Comparison of ENCODE assay signal across 8 cellular contexts in genomic region chr19:6737284-6737872, GRCh38. TPM values are rescaled to one million over a fixed set of nuclear protein-coding genes. Genes with fewer than 3 reads are reported as not detected.
A peak's percentile ranks its signal among the peaks of the same experiment; 100 is the strongest.
DNase-seq lines count a peak whose midpoint lies in the region; ATAC-seq lines count a peak whose summit lies in the region.

GPR108 (minus strand) TSS chr19:6737580; CDS start chr19:6737576, 4 bp downstream.

- peaks cover 8% of the 10 kb centered on the region for H3K36me3 Mint-ChIP-seq in CD4-positive, CD25-positive, alpha-beta regulatory T cell

- peaks cover 10 to 40% (median 22%) of the 10 kb centered on the region in 4 donors for H3K4me1 Mint-ChIP-seq in CD4-positive, CD25-positive, alpha-beta regulatory T cell

- H3K4me3 Mint-ChIP-seq in CD4-positive, CD25-positive, alpha-beta regulatory T cell: peak within 1 kb of the TSS; percentile 90 to 100 (median 98)

- H3K9me3 ChIP-seq in CD4-positive, CD25-positive, alpha-beta regulatory T cell (ENCODE audit: control insufficient read depth in 2 of 2, low read length in 2 of 2): no peaks in the 10 kb centered on the region

- H3K4me1 ChIP-seq in CD4-positive, CD25-positive, alpha-beta regulatory T cell (ENCODE audit: control insufficient read depth, insufficient read depth, low read length, poor library complexity, severe bottlenecking): peaks cover 44% of the 10 kb centered on the region

- H3K36me3 ChIP-seq in CD4-positive, CD25-positive, alpha-beta regulatory T cell (ENCODE audit: control insufficient read depth, insufficient read depth, low read length): peaks cover 5% of the 10 kb centered on the region

- peaks cover 8% of the 10 kb centered on the region for H3K27me3 Mint-ChIP-seq in CD4-positive, CD25-positive, alpha-beta regulatory T cell

- POLR2A ChIA-PET in activated CD8-positive, alpha-beta memory T cell treated with anti-CD3 and anti-CD28 coated beads for 36 hours (lab: Charles Lee): interaction anchor here (0.9 to 3.6 kb wide), 6 partner anchors 35 to 126 kb away, joined by 3 to 17 read pairs (median 6); partner anchors contain the start of genes TNFSF14 and VAV1

- no peaks in the 10 kb centered on the region for H3K9me3 Mint-ChIP-seq in CD4-positive, CD25-positive, alpha-beta regulatory T cell

- H3K4me3 ChIP-seq in CD4-positive, CD25-positive, alpha-beta regulatory T cell (ENCODE audit: low read depth, low read length): peak within 1 kb of the TSS; percentile 83

- ATAC-seq in CD4-positive, CD25-positive, alpha-beta regulatory T cell (ENCODE audit: low read depth in 2 of 2): peak; percentile 85 to 86
- ATAC-seq in GM19452 (IDR thresholded peaks at IDR 0.05; ENCODE audit: unreplicated experiment): peak; percentile 63

- peak; percentile 99 to 100 (median 99) for DNase-seq in CD4-positive, CD25-positive, alpha-beta regulatory T cell
- DNase-seq in HK-2 (ENCODE audit: unreplicated experiment): peak; percentile 99
- peak; percentile 100 for DNase-seq in NOMO-1 (lab: John Stamatoyannopoulos, UW; ENCODE audit: unreplicated experiment in 2 of 2)
- peak; percentile 98 for DNase-seq in effector CD8-positive, alpha-beta T cell (lab: John Stamatoyannopoulos, UW)
- DNase-seq in lung microvascular endothelial cell (ENCODE audit: low read depth in 2 of 2): peak in 1 of 2 donors; percentile 100
- DNase-seq in stimulated activated CD4-positive, alpha-beta T cell treated with anti-CD3 and anti-CD28 coated beads, TNF-alpha, amount 100 ng/mL, for 48 hours (ENCODE audit: low read depth in 3 of 3): peak; percentile 97 to 100 (median 98)

- peak within 1 kb of the TSS; percentile 94 for H3K27ac ChIP-seq in CD4-positive, CD25-positive, alpha-beta regulatory T cell (ENCODE audit: insufficient read depth, low read length, poor library complexity, severe bottlenecking)

- H3K27me3 ChIP-seq in CD4-positive, CD25-positive, alpha-beta regulatory T cell (ENCODE audit: control insufficient read depth, insufficient read depth, low read length): no peaks in the 10 kb centered on the region

- CTCF ChIA-PET in activated CD8-positive, alpha-beta memory T cell treated with anti-CD3 and anti-CD28 coated beads for 36 hours (lab: Charles Lee): interaction anchor here (0.5 to 6.3 kb wide), 11 partner anchors 31 to 1878 kb away, joined by 3 to 79 read pairs (median 7); partner anchors contain the start of gene VAV1

- peak within 1 kb of the TSS; percentile 97 to 99 (median 97) for H3K27ac Mint-ChIP-seq in CD4-positive, CD25-positive, alpha-beta regulatory T cell

RNA-seq across cellular contexts. Expression of gene GPR108, which starts in this region (rescaled TPM):
- 60.7 TPM for total RNA-seq in CD4-positive, CD25-positive, alpha-beta regulatory T cell
- polyA plus RNA-seq in CD4-positive, CD25-positive, alpha-beta regulatory T cell: 10 to 100 TPM; 82.9 to 98.8 (median 87.4) TPM
- total RNA-seq in activated CD8-positive, alpha-beta memory T cell treated with anti-CD3 and anti-CD28 coated beads for 36 hours: 10 to 100 TPM; 63.2 to 74.7 TPM
- 42.1 and 58.3 TPM in 2 replicates for total RNA-seq in lung microvascular endothelial cell
